Comparison of ENCODE assay signal across 18 cellular contexts in the genomic region with DNA sequence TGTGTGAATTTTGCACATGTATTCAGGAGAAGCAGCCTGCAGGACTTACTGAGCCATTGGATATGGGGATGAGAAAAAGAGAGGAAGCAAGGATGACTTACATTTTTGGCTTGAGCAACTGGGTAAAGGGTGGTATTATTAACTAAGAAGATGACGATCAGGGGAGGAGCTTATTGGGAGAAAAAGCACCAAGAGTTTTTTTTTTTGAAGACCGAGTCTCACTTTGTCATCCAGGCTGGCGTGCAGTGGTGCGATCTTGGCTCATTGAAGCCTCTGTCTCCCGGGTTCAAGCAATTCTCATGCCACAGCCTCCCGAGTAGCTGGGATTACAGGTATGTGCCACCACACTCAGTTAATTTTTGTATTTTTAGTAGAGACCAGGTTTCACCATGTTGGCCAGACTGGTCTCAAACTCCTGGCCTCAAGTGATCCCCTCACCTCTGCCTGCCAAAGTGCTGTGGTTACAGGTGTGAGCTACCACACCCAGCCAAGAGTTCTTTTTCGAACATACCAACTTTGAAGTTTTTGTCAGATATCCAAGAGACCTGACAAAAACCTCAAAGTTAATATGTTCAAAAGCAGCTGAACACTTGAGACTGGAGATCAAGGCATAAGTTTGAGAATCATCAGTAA. TPM values are rescaled to one million over a fixed set of nuclear protein-coding genes. Genes with fewer than 3 reads are reported as not detected.
A peak's percentile ranks its signal among the peaks of the same experiment; 100 is the strongest.
DNase-seq lines count a peak whose midpoint lies in the region; ATAC-seq, FAIRE-seq and TF ChIP-seq lines count a peak whose summit lies in the region.
"Had no signal": no experiment of that assay in that cellular context is flagged by ENCODE, and none has a peak within 500 bp of the region (broad histone marks: within the 10 kb centered on the region; RNA-seq: fewer than 3 reads in every experiment).

No MANE protein-coding gene starts in this region.

- no peaks in the 10 kb centered on the region for H3K36me3 Mint-ChIP-seq in CD4-positive, alpha-beta T cell (ENCODE audit: low read depth)
- peaks cover 10% of the 10 kb centered on the region for H3K36me3 Mint-ChIP-seq in memory B cell

- no peak overlapping the region for H3K4me2 ChIP-seq in PC-3 (ENCODE audit: low read length)

- H3K4me1 Mint-ChIP-seq in CD4-positive, alpha-beta T cell (ENCODE audit: low read depth) = peaks cover 69% of the 10 kb centered on the region
- peaks cover 47% of the 10 kb centered on the region for H3K4me1 Mint-ChIP-seq in memory B cell

- H2AFZ ChIP-seq in PC-3 (ENCODE audit: low read length) = no peak overlapping the region
- H2AFZ ChIP-seq: parathyroid adenoma had no signal

- no TSS peak for BruUV-seq in PC-3 (replicated peaks; lab: Mats Ljungman, UMichigan)

- no peaks in the 10 kb centered on the region for H3K9me2 ChIP-seq in PC-3 (replicated peaks; ENCODE audit: low read length)

- FAIRE-seq in GM18507 (lab: Jason Lieb, UNC) = peak; percentile 39

- peak overlapping the region; percentile 45 for H3K27ac ChIP-seq in CD4-positive, alpha-beta T cell (ENCODE audit: low read depth, low read length)
- H3K27ac ChIP-seq in PC-3 (ENCODE audit: low read length) = no peak overlapping the region
- H3K27ac ChIP-seq: BLaER1 treated with 17β-estradiol and CSF1 and Interleukin-3, amounts not matched to agents 10 nM and 100 nM; parathyroid adenoma had no signal

- peak overlapping the region; percentile 79 for H3K27ac Mint-ChIP-seq in CD4-positive, alpha-beta T cell
- peak overlapping the region; percentile 94 for H3K27ac Mint-ChIP-seq in memory B cell
- H3K27ac Mint-ChIP-seq: stimulated activated naive CD8-positive, alpha-beta T cell treated with anti-CD3 and anti-CD28 coated beads, Interleukin-15, Interleukin-2, amounts not matched to agents 100 ng/mL and 50 ng/mL, for 24 hours had no signal

- H3K9me3 Mint-ChIP-seq in CD4-positive, alpha-beta T cell = peaks cover 7% of the 10 kb centered on the region
- H3K9me3 Mint-ChIP-seq in memory B cell = peaks cover 7% of the 10 kb centered on the region

- POLR2A ChIA-PET in CD4-positive, alpha-beta T cell (lab: Charles Lee) = interaction anchor here (0.6 to 2.2 kb wide), 7 partner anchors 13 to 79 kb away, joined by 3 to 12 read pairs (median 3); partner anchors contain the start of gene SH3BP5
- POLR2A ChIA-PET in PC-3 (lab: Charles Lee; ENCODE audit: unreplicated experiment) = no interaction called here

- H3K4me3 ChIP-seq in PC-3 (ENCODE audit: low read length) = no peak overlapping the region
- H3K4me3 ChIP-seq: BLaER1 treated with 17β-estradiol and CSF1 and Interleukin-3, amounts not matched to agents 10 nM and 100 nM; Peyer's patch had no signal

- H3K9me3 ChIP-seq in CD4-positive, alpha-beta T cell (ENCODE audit: control insufficient read depth, low read length) = no peaks in the 10 kb centered on the region
- no peaks in the 10 kb centered on the region for H3K9me3 ChIP-seq in PC-3 (ENCODE audit: low read length)
- H3K9me3 ChIP-seq: Peyer's patch had no signal

- no peaks in the 10 kb centered on the region for H3K79me2 ChIP-seq in PC-3 (ENCODE audit: low read length)
- H3K79me2 ChIP-seq: parathyroid adenoma had no signal

- no peaks in the 10 kb centered on the region for H3K36me3 ChIP-seq in PC-3 (ENCODE audit: low read depth, low read length)
- H3K36me3 ChIP-seq: BLaER1 treated with 17β-estradiol and CSF1 and Interleukin-3, amounts not matched to agents 10 nM and 100 nM; Peyer's patch had no signal

- ATAC-seq in CD4-positive, alpha-beta T cell (ENCODE audit: poor library complexity) = peak; percentile 62
- no peak for ATAC-seq in memory B cell (ENCODE audit: low read depth)
- ATAC-seq in GM19351 (IDR thresholded peaks at IDR 0.05; ENCODE audit: unreplicated experiment) = no peak
- no peak for ATAC-seq in PC-3

- H3K27me3 Mint-ChIP-seq in CD4-positive, alpha-beta T cell = no peaks in the 10 kb centered on the region
- H3K27me3 Mint-ChIP-seq in memory B cell = no peaks in the 10 kb centered on the region

- H3K27me3 ChIP-seq in CD4-positive, alpha-beta T cell (ENCODE audit: control insufficient read depth, insufficient read depth, low read length) = no peaks in the 10 kb centered on the region
- no peaks in the 10 kb centered on the region for H3K27me3 ChIP-seq in PC-3 (ENCODE audit: low read length)
- H3K27me3 ChIP-seq: BLaER1 treated with 17β-estradiol and CSF1 and Interleukin-3, amounts not matched to agents 10 nM and 100 nM; Peyer's patch had no signal

- intact Hi-C loops in CD4-positive, alpha-beta T cell (cut with DNase I, micrococcal nuclease) = no loop called here
- intact Hi-C loops in PC-3 (cut with micrococcal nuclease) = no loop called here

- no peak overlapping the region for H3K9ac ChIP-seq in PC-3 (ENCODE audit: low read length)
- H3K9ac ChIP-seq: BLaER1 treated with 17β-estradiol and CSF1 and Interleukin-3, amounts not matched to agents 10 nM and 100 nM; parathyroid adenoma had no signal

- CTCF ChIA-PET in CD4-positive, alpha-beta T cell (lab: Charles Lee) = interaction anchor here (1.1 to 4.1 kb wide), 3 partner anchors 15 to 68 kb away, joined by 3 to 17 read pairs (median 3); partner anchors contain the start of gene SH3BP5
- CTCF ChIA-PET in PC-3 (lab: Charles Lee) = no interaction called here

- H4K20me1 ChIP-seq in PC-3 (ENCODE audit: low read length) = no peaks in the 10 kb centered on the region
- H4K20me1 ChIP-seq: BLaER1 treated with 17β-estradiol and CSF1 and Interleukin-3, amounts not matched to agents 10 nM and 100 nM had no signal

- DNase-seq in CD4-positive, alpha-beta T cell = peak in 4 of 10 experiments; percentile 13 to 24 (median 16)
- DNase-seq in GM18507 (ENCODE audit: extremely low spot score, insufficient read length, low read depth) (no peak), T-helper 9 cell (peak; percentile 7), memory B cell (ENCODE audit: low spot score in 2 of 2) (no peak), GM19238 (ENCODE audit: insufficient read length, low spot score) (no peak), PC-3 (no peak), dermis blood vessel endothelial cell (no peak)
- DNase-seq: activated CD4-positive, CD25-positive, alpha-beta regulatory T cell treated with anti-CD3 and anti-CD28 coated beads, Interleukin-2, amount 50 U/mL, for 72 hours; GDM1; hypothalamus; left cardiac atrium; NCI-H187; NCI-H510A treated with DMSO at 0.1 percent for 48 hours; Peyer's patch had no signal

- no peak for TF ChIP-seq CTCF in CD4-positive, alpha-beta T cell (IDR thresholded peaks at IDR 0.05)
- no peak for TF ChIP-seq CTCF in PC-3 (conservative IDR thresholded peaks at IDR 0.05; ENCODE audit: low read depth, low read length)

- no peaks in the 10 kb centered on the region for H3F3A ChIP-seq in PC-3 (ENCODE audit: low read length, unreplicated experiment)

- peak overlapping the region; percentile 82 for H3K4me3 Mint-ChIP-seq in CD4-positive, alpha-beta T cell
- H3K4me3 Mint-ChIP-seq in memory B cell = peak overlapping the region; percentile 41
- H3K4me3 Mint-ChIP-seq: stimulated activated naive CD8-positive, alpha-beta T cell treated with anti-CD3 and anti-CD28 coated beads, Interleukin-15, Interleukin-2, amounts not matched to agents 100 ng/mL and 50 ng/mL, for 24 hours had no signal

- H3K4me1 ChIP-seq in PC-3 (ENCODE audit: insufficient read depth, low read length) = 0 out of 2 replicates have a peak, but pooled peaks cover 6% of the 10 kb centered on the region
- H3K4me1 ChIP-seq: parathyroid adenoma had no signal

RNA-seq across cellular contexts. Expression of gene SH3BP5, which starts 14.8 kb away (rescaled TPM):
- 10 to 100 TPM; 16.8 to 17.7 TPM for total RNA-seq in CD4-positive, alpha-beta T cell
- total RNA-seq in PC-3 (2014; rRNA removed) (21.2 and 23.0 TPM in 2 replicates), dermis blood vessel endothelial cell (134 and 145 TPM in 2 replicates)
